ENCODE assay signal across 8 cellular contexts in genomic region chr19:4969772-4970531, GRCh38. TPM values are rescaled to one million over a fixed set of nuclear protein-coding genes. Genes with fewer than 3 reads are reported as not detected.
A peak's percentile ranks its signal among the peaks of the same experiment; 100 is the strongest.
DNase-seq lines count a peak whose midpoint lies in the region; ATAC-seq, FAIRE-seq and TF ChIP-seq lines count a peak whose summit lies in the region.

No MANE protein-coding gene starts in this region.

- 7% methylated on average over 23 of the region's 25 CpGs for WGBS in A549 (ENCODE audit: missing lambda C conversion rate)

- POLR2A ChIA-PET in A549 (lab: Yijun Ruan, JAX) = interaction anchor here (1.0 to 1.2 kb wide), 2 partner anchors 10 to 58 kb away, joined by 3 to 4 read pairs; no protein-coding TSS in a partner anchor

- peaks cover 30 to 35% of the 10 kb centered on the region in 2 donors for H3K4me1 Mint-ChIP-seq in effector memory CD8-positive, alpha-beta T cell (ENCODE audit: low read depth in 2 of 2)
- H3K4me1 Mint-ChIP-seq in neural crest cell = peaks cover 50% of the 10 kb centered on the region

- H3K27me3 Mint-ChIP-seq in effector memory CD8-positive, alpha-beta T cell = no peaks in the 10 kb centered on the region
- H3K27me3 Mint-ChIP-seq in neural crest cell (ENCODE audit: low read depth) = peaks cover 13% of the 10 kb centered on the region

- CTCF ChIA-PET in A549 (lab: Yijun Ruan, JAX) = interaction anchor here (0.9 to 2.5 kb wide), 4 partner anchors 31 to 61 kb away, joined by 3 to 8 read pairs (median 5); no protein-coding TSS in a partner anchor

- peaks cover 32% of the 10 kb centered on the region for H3K4me1 ChIP-seq in A549

- H3K9me3 Mint-ChIP-seq in effector memory CD8-positive, alpha-beta T cell = no peaks in the 10 kb centered on the region
- H3K9me3 Mint-ChIP-seq in neural crest cell = no peaks in the 10 kb centered on the region

- no peaks in the 10 kb centered on the region for H3K9me3 ChIP-seq in A549

- DNase-seq in A549 (ENCODE audit: low read depth in 1 of 2, low spot score in 1 of 2) = no peak
- DNase-seq in GM12865 (ENCODE audit: low read depth) = peak; percentile 56
- peak; percentile 84 for DNase-seq in SIG-M5 treated with dmso at 0.1 percent for 504 hours (lab: John Stamatoyannopoulos, UW; ENCODE audit: unreplicated experiment)
- no peak for DNase-seq in effector memory CD8-positive, alpha-beta T cell
- DNase-seq in neural crest cell (ENCODE audit: low read depth, low spot score) = no peak
- DNase-seq in NCI-H146 treated with DMSO at 0.1 percent for 48 hours (lab: John Stamatoyannopoulos, UW; ENCODE audit: unreplicated experiment) = no peak

- H3K36me3 Mint-ChIP-seq in effector memory CD8-positive, alpha-beta T cell (ENCODE audit: insufficient read depth) = peaks cover 26% of the 10 kb centered on the region
- peaks cover 9% of the 10 kb centered on the region for H3K36me3 Mint-ChIP-seq in neural crest cell (ENCODE audit: low read depth)

- H3K4me3 ChIP-seq in A549 = peak overlapping the region; percentile 99
- peak overlapping the region; percentile 96 for H3K4me3 ChIP-seq in GM12865 (ENCODE audit: low read depth, low read length)

- peak overlapping the region; percentile 86 to 92 for H3K27ac Mint-ChIP-seq in effector memory CD8-positive, alpha-beta T cell
- peak overlapping the region; percentile 94 for H3K27ac Mint-ChIP-seq in neural crest cell (ENCODE audit: unreplicated experiment)

- TF ChIP-seq POLR2A in A549 (IDR thresholded peaks at IDR 0.05; ENCODE audit: low read length) = no peak

- no peak for TF ChIP-seq RAD21 in A549 (conservative IDR thresholded peaks at IDR 0.05 in 1 of 2, IDR thresholded peaks at IDR 0.05 in 1 of 2)

- H3K4me2 ChIP-seq in A549 = peak overlapping the region; percentile 100

- H3K4me3 Mint-ChIP-seq in effector memory CD8-positive, alpha-beta T cell = peak overlapping the region; percentile 89 to 91
- H3K4me3 Mint-ChIP-seq in neural crest cell = peak overlapping the region; percentile 92

- peak overlapping the region; percentile 85 to 95 for H3K27ac ChIP-seq in A549

- no peak for FAIRE-seq in A549 (lab: Jason Lieb, UNC)

- TF ChIP-seq CTCF in A549 (IDR thresholded peaks at IDR 0.05) = no peak
- TF ChIP-seq CTCF in GM12865 (IDR thresholded peaks at IDR 0.05; ENCODE audit: insufficient read depth, low read depth, low read length, missing control alignments) = no peak
- no peak for TF ChIP-seq CTCF in neural crest cell (conservative IDR thresholded peaks at IDR 0.05)

- no peak for TF ChIP-seq EP300 in A549 (IDR thresholded peaks at IDR 0.05)

- no peak for ATAC-seq in A549
- no peak for ATAC-seq in effector memory CD8-positive, alpha-beta T cell (replicated peaks)
- no peak for ATAC-seq in GM21515 (IDR thresholded peaks at IDR 0.05; ENCODE audit: unreplicated experiment)
- ATAC-seq in GM18520 (IDR thresholded peaks at IDR 0.05; ENCODE audit: unreplicated experiment) = no peak

TF ChIP-seq in A549, 52 proteins besides CTCF, POLR2A, EP300 and RAD21:
- TF ChIP-seq NR3C1 (IDR thresholded peaks at IDR 0.05) (no peak), HES2 (IDR thresholded peaks at IDR 0.05) (no peak), HDAC2 (IDR thresholded peaks at IDR 0.05) (no peak), KDM1A (IDR thresholded peaks at IDR 0.05; ENCODE audit: low read depth) (no peak), PHF8 (IDR thresholded peaks at IDR 0.05; ENCODE audit: borderline replicate concordance, low read depth) (no peak), RNF2 (IDR thresholded peaks at IDR 0.05; ENCODE audit: borderline replicate concordance, low read depth) (no peak), SMC3 (IDR thresholded peaks at IDR 0.05) (no peak), ATOH8 (CRISPR knock-in tag; IDR thresholded peaks at IDR 0.05; ENCODE audit: low read depth) (no peak), MAFK (IDR thresholded peaks at IDR 0.05; ENCODE audit: partially characterized antibody) (no peak), USF2 (IDR thresholded peaks at IDR 0.05) (no peak), ZSCAN20 (CRISPR knock-in tag; IDR thresholded peaks at IDR 0.05) (no peak), ZC3H11A (IDR thresholded peaks at IDR 0.05) (no peak), RARB (CRISPR knock-in tag; IDR thresholded peaks at IDR 0.05) (no peak), CBX2 (IDR thresholded peaks at IDR 0.05; ENCODE audit: borderline replicate concordance, low read depth) (no peak)
- TF ChIP-seq, protein P1, sequence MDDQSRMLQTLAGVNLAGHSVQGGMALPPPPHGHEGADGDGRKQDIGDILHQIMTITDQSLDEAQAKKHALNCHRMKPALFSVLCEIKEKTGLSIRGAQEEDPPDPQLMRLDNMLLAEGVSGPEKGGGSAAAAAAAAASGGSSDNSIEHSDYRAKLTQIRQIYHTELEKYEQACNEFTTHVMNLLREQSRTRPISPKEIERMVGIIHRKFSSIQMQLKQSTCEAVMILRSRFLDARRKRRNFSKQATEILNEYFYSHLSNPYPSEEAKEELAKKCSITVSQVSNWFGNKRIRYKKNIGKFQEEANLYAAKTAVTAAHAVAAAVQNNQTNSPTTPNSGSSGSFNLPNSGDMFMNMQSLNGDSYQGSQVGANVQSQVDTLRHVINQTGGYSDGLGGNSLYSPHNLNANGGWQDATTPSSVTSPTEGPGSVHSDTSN (IDR thresholded peaks at IDR 0.05) = no peak
- TF ChIP-seq, protein P2, sequence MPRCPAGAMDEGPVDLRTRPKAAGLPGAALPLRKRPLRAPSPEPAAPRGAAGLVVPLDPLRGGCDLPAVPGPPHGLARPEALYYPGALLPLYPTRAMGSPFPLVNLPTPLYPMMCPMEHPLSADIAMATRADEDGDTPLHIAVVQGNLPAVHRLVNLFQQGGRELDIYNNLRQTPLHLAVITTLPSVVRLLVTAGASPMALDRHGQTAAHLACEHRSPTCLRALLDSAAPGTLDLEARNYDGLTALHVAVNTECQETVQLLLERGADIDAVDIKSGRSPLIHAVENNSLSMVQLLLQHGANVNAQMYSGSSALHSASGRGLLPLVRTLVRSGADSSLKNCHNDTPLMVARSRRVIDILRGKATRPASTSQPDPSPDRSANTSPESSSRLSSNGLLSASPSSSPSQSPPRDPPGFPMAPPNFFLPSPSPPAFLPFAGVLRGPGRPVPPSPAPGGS (IDR thresholded peaks at IDR 0.05) = no peak

RNA-seq across cellular contexts. Expression of gene KDM4B, which starts 1.0 kb away (rescaled TPM):
- polyA plus RNA-seq in A549 (2011; rRNA removed) (3.0 and 3.2 TPM in 2 replicates), A549 (2017; fragmentation: RNase III; extraction: RNeasy Plus Mini Kit Qiagen cat#74134 plus additional on column Dnase treatment) (4.3 to 4.6 TPM (median 4.6 TPM) in 3 replicates)
- polyA plus RNA-seq in A549 (2012; cell fraction: cytosol; rRNA removed) = 2.7 and 4.1 TPM in 2 replicates
- 8.5 and 10.3 TPM in 2 replicates for polyA plus RNA-seq in A549 (2012; cell fraction: nucleus; rRNA removed)
- polyA minus RNA-seq in A549 (2011; rRNA and poly(A)+ RNA removed) = 8.3 and 15.3 TPM in 2 replicates
- total RNA-seq in neural crest cell = 43.3 and 45.4 TPM in 2 replicates

Comparison
In these comparisons a context has a peak if more than half of its experiments do, and no peak if none do; other contexts are left out.
1. DNase-seq: peak in GM12865 (single experiment) and SIG-M5 treated with dmso at 0.1 percent for 504 hours (single experiment); none in A549 (0 of 2), effector memory CD8-positive, alpha-beta T cell (0 of 3), neural crest cell (single experiment) and NCI-H146 treated with DMSO at 0.1 percent for 48 hours (single experiment).